In genomic region chr4:164779811-164780216, GRCh38 we compare ENCODE assay signal across 9 cellular contexts. TPM values are rescaled to one million over a fixed set of nuclear protein-coding genes. Genes with fewer than 3 reads are reported as not detected.
DNase-seq lines count a peak whose midpoint lies in the region; ATAC-seq, FAIRE-seq and TF ChIP-seq lines count a peak whose summit lies in the region.
"Had no signal": no experiment of that assay in that cellular context is flagged by ENCODE, and none has a peak within 500 bp of the region (broad histone marks: within the 10 kb centered on the region; RNA-seq: fewer than 3 reads in every experiment).

No MANE protein-coding gene starts in this region.

- H3K14ac ChIP-seq in neuronal stem cell (ENCODE audit: low read length): no peak overlapping the region

- ATAC-seq in GM18519 (IDR thresholded peaks at IDR 0.05; ENCODE audit: low FRiP score, unreplicated experiment) (peak; percentile 53), HG03175 (IDR thresholded peaks at IDR 0.05; ENCODE audit: unreplicated experiment) (peak; percentile 73)

- no peak overlapping the region for H2BK5ac ChIP-seq in neuronal stem cell (ENCODE audit: low read length)

- no peaks in the 10 kb centered on the region for H3K4me1 ChIP-seq in PC-9 (replicated peaks; ENCODE audit: insufficient read depth)
- peaks cover 0 to 7% of the 10 kb centered on the region in 2 donors for H3K4me1 ChIP-seq in neuronal stem cell (ENCODE audit: control insufficient read depth in 2 of 2, insufficient read depth in 1 of 2, low read depth in 1 of 2, low read length in 2 of 2)

- H3K9me3 ChIP-seq in PC-9 (ENCODE audit: insufficient read depth, low read depth): no peaks in the 10 kb centered on the region
- H3K9me3 ChIP-seq in neuronal stem cell (replicated peaks in 1 of 2; ENCODE audit: control insufficient read depth in 2 of 2, insufficient read depth in 1 of 2, low read depth in 1 of 2, low read length in 2 of 2): no peaks in the 10 kb centered on the region

- H3K4ac ChIP-seq in neuronal stem cell (ENCODE audit: low read length): no peak overlapping the region

- CTCF ChIA-PET in PC-9 (lab: Charles Lee): no interaction called here

- H2AK5ac ChIP-seq in neuronal stem cell (ENCODE audit: low read depth, low read length): no peak overlapping the region

- H3K4me3 ChIP-seq in PC-9 (no peak overlapping the region), epithelial cell of esophagus (ENCODE audit: low read length) (no peak overlapping the region), neuronal stem cell (ENCODE audit: low read length in 2 of 2) (no peak overlapping the region)

- DNase-seq in NCI-H1105 treated with DMSO at 0.1 percent for 48 hours (lab: John Stamatoyannopoulos, UW) (peak; percentile 32), NCI-H1105 (lab: John Stamatoyannopoulos, UW) (no peak), PC-9 (peak in 1 of 2 experiments; percentile 30), epithelial cell of esophagus (ENCODE audit: low read depth) (peak; percentile 60), neuronal stem cell (ENCODE audit: low spot score) (peak; percentile 43), RCC 7860 (ENCODE audit: low spot score) (no peak)

- POLR2A ChIA-PET in PC-9 (lab: Charles Lee; ENCODE audit: unreplicated experiment): no interaction called here

- no peak overlapping the region for H2BK120ac ChIP-seq in neuronal stem cell (ENCODE audit: low read depth, low read length)

- H3K36me3 ChIP-seq in PC-9 (ENCODE audit: low read depth): no peaks in the 10 kb centered on the region
- no peaks in the 10 kb centered on the region for H3K36me3 ChIP-seq in neuronal stem cell (replicated peaks in 1 of 2; ENCODE audit: control insufficient read depth in 2 of 2, insufficient read depth in 2 of 2, low read length in 2 of 2)

- no peak overlapping the region for H2BK15ac ChIP-seq in neuronal stem cell (ENCODE audit: low read length)

- H3K27ac ChIP-seq in PC-9 (no peak overlapping the region), neuronal stem cell (replicated peaks; ENCODE audit: low read length) (no peak overlapping the region)

- WGBS in neuronal stem cell (ENCODE audit: extremely low coverage in 2 of 2, insufficient read length in 2 of 2, insufficient replicate concordance in 1 of 2), 2 donors: no CpG with 5 or more reads among the region's 7 CpGs

- intact Hi-C loops in PC-9 (cut with micrococcal nuclease; ENCODE audit: unreplicated experiment): loop anchor here (5.0 to 10.0 kb wide), 2 partner anchors 217 to 685 kb away; no protein-coding TSS in a partner anchor

- H3K79me1 ChIP-seq in neuronal stem cell (ENCODE audit: low read depth, low read length): no peaks in the 10 kb centered on the region

- H3F3A ChIP-seq in PC-9 (ENCODE audit: insufficient read depth, low read depth): no peaks in the 10 kb centered on the region

- no peaks in the 10 kb centered on the region for H4K20me1 ChIP-seq in PC-9 (ENCODE audit: insufficient read depth)

- H3K9me2 ChIP-seq in PC-9 (ENCODE audit: insufficient read depth): no peaks in the 10 kb centered on the region

- TF ChIP-seq CTCF in PC-9 (conservative IDR thresholded peaks at IDR 0.05): peak; percentile 72
- TF ChIP-seq CTCF in epithelial cell of esophagus (IDR thresholded peaks at IDR 0.05; ENCODE audit: insufficient read depth, low read depth, low read length, missing control alignments): peak; percentile 96

- no peak overlapping the region for H3K9ac ChIP-seq in neuronal stem cell (ENCODE audit: low read depth, low read length, poor library complexity)

- H3K27me3 ChIP-seq in PC-9 (ENCODE audit: insufficient read depth, low read depth) (no peaks in the 10 kb centered on the region), neuronal stem cell (ENCODE audit: control insufficient read depth in 3 of 3, insufficient read depth in 3 of 3, low read depth in 1 of 3, low read length in 3 of 3) (no peaks in the 10 kb centered on the region)

- no peak for FAIRE-seq in RCC 7860 (lab: Jason Lieb, UNC)

- no peak overlapping the region for H4K91ac ChIP-seq in neuronal stem cell (ENCODE audit: low read depth, low read length, poor library complexity)

- no TSS peak for BruUV-seq in PC-9 (replicated peaks; lab: Mats Ljungman, UMichigan)

- no peaks in the 10 kb centered on the region for H3K79me2 ChIP-seq in PC-9 (ENCODE audit: low read depth)

- no peak overlapping the region for H3K18ac ChIP-seq in neuronal stem cell (ENCODE audit: low read length)

- no peak overlapping the region for H4K8ac ChIP-seq in neuronal stem cell (ENCODE audit: low read depth, low read length)

- H2AFZ ChIP-seq in PC-9: no peak overlapping the region
- H2AFZ ChIP-seq in neuronal stem cell (ENCODE audit: low read length): no peak overlapping the region

- H3K4me2 ChIP-seq in PC-9 (no peak overlapping the region), neuronal stem cell (ENCODE audit: insufficient read depth, low read length, poor library complexity, severe bottlenecking) (no peak overlapping the region)

- no peak overlapping the region for H2BK12ac ChIP-seq in neuronal stem cell (ENCODE audit: low read length)

- no peak overlapping the region for H3K23ac ChIP-seq in neuronal stem cell (ENCODE audit: low read depth, low read length, poor library complexity)

RNA-seq across cellular contexts. Expression of gene SMIM31, which starts 25.9 kb away (rescaled TPM):
- not detected in 2 replicates for total RNA-seq in PC-9 (2021)
- not detected for polyA plus RNA-seq in neuronal stem cell (2013, experiment 1 of 2)
- polyA plus RNA-seq in neuronal stem cell (2013, experiment 2 of 2): not detected
- total RNA-seq: CD4-positive, alpha-beta memory T cell had no signal
- polyA plus RNA-seq: CD4-positive, alpha-beta memory T cell had no signal

Comparison
In these comparisons a context has a peak if more than half of its experiments do, and no peak if none do; other contexts are left out.
1. DNase-seq: peak in NCI-H1105 treated with DMSO at 0.1 percent for 48 hours (single experiment), epithelial cell of esophagus (single experiment) and neuronal stem cell (single experiment); none in NCI-H1105 (single experiment) and RCC 7860 (single experiment).